In the genomic region with DNA sequence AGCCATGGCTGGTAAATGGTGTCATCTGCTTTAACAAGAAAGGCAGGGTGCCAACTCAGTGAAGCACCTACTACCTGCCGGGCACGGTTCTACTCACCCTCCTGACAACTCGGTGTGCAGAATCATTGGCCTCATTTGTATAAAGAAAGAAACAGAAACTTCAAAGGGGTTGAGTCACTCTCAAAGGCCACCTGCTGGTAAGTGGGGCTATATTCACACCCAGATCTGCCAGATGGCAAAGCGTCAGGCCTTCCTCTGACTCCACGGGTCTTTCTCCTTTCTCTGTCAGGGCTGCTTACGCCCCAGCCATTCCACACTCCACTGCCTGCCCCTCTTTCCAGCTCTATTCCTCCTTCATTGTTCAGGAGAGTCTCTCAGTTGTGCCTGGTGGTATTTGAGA, we compare ENCODE assay signal across 15 cellular contexts.
A peak's percentile ranks its signal among the peaks of the same experiment; 100 is the strongest.
DNase-seq lines count a peak whose midpoint lies in the region; FAIRE-seq and TF ChIP-seq lines count a peak whose summit lies in the region.
"Had no signal": no experiment of that assay in that cellular context is flagged by ENCODE, and none has a peak within 500 bp of the region (broad histone marks: within the 10 kb centered on the region; RNA-seq: fewer than 3 reads in every experiment).

No MANE protein-coding gene starts in this region.

- no peaks in the 10 kb centered on the region for H3K27me3 ChIP-seq in kidney epithelial cell (ENCODE audit: control insufficient read depth, insufficient read depth, low read length)

- H3K36me3 ChIP-seq in kidney epithelial cell (ENCODE audit: control insufficient read depth, insufficient read depth, low read length): no peaks in the 10 kb centered on the region
- H3K36me3 ChIP-seq: thoracic aorta had no signal

- FAIRE-seq in RCC 7860 (lab: Jason Lieb, UNC): no peak

- no peaks in the 10 kb centered on the region; the same call in none of the 2 replicates for H3K27me3 Mint-ChIP-seq in HFFc6 (ENCODE audit: insufficient read depth)
- no peaks in the 10 kb centered on the region for H3K27me3 Mint-ChIP-seq in activated T-cell treated with anti-CD3 and anti-CD28 coated beads, Interleukin-2, amount 50 U/mL, for 24 hours

- H3K27ac Mint-ChIP-seq in HFFc6: no peak overlapping the region
- H3K27ac Mint-ChIP-seq in activated T-cell treated with anti-CD3 and anti-CD28 coated beads, Interleukin-2, amount 50 U/mL, for 24 hours: no peak overlapping the region
- H3K27ac Mint-ChIP-seq: nephron had no signal

- DNase-seq in AG10803 (ENCODE audit: low read depth) (no peak), HFFc6 (peak; percentile 15), RCC 7860 (ENCODE audit: low spot score) (peak; percentile 8), kidney epithelial cell (ENCODE audit: low read depth) (no peak), hepatic stellate cell (ENCODE audit: low spot score) (no peak), DMS114 treated with DMSO at 0.1 percent for 48 hours (lab: John Stamatoyannopoulos, UW; ENCODE audit: unreplicated experiment) (no peak)
- DNase-seq in stimulated activated CD4-positive, alpha-beta T cell treated with anti-CD3 and anti-CD28 coated beads, Interleukin-2, amount 100 ng/mL, for 48 hours: no peak
- DNase-seq in activated T-cell treated with anti-CD3 and anti-CD28 coated beads, Interleukin-2, amount 50 U/mL, for 24 hours: no peak
- DNase-seq: Calu3; HCEC 1CT; hippocampal formation; stimulated activated CD4-positive, alpha-beta T cell treated with anti-CD3 and anti-CD28 coated beads, Interleukin-4, amount 100 ng/mL, for 1 hour; T1000 had no signal

- no peaks in the 10 kb centered on the region for H3K9me3 Mint-ChIP-seq in HFFc6
- peaks cover 2% of the 10 kb centered on the region for H3K9me3 Mint-ChIP-seq in activated T-cell treated with anti-CD3 and anti-CD28 coated beads, Interleukin-2, amount 50 U/mL, for 24 hours
- H3K9me3 Mint-ChIP-seq: nephron had no signal

- H3K4me3 ChIP-seq in AG10803 (ENCODE audit: low read length) (no peak overlapping the region), kidney epithelial cell (ENCODE audit: low read depth, low read length) (no peak overlapping the region)
- H3K4me3 ChIP-seq: thoracic aorta had no signal

- no peak overlapping the region for H3K4me3 Mint-ChIP-seq in HFFc6
- no peak overlapping the region for H3K4me3 Mint-ChIP-seq in activated T-cell treated with anti-CD3 and anti-CD28 coated beads, Interleukin-2, amount 50 U/mL, for 24 hours
- H3K4me3 Mint-ChIP-seq: nephron had no signal

- TF ChIP-seq CTCF in AG10803 (conservative IDR thresholded peaks at IDR 0.05; ENCODE audit: low read length) (peak; percentile 17; the same call in 1 of the 2 replicates), HFFc6 (IDR thresholded peaks at IDR 0.05) (peak; percentile 59), kidney epithelial cell (IDR thresholded peaks at IDR 0.05; ENCODE audit: insufficient read depth, low read length, poor library complexity, severe bottlenecking) (peak; percentile 60)

- peaks cover 6% of the 10 kb centered on the region; the same call in 1 of the 2 replicates for H3K4me1 Mint-ChIP-seq in HFFc6 (ENCODE audit: low read depth)
- no peaks in the 10 kb centered on the region for H3K4me1 Mint-ChIP-seq in activated T-cell treated with anti-CD3 and anti-CD28 coated beads, Interleukin-2, amount 50 U/mL, for 24 hours (ENCODE audit: low read depth)

- H3K36me3 Mint-ChIP-seq in HFFc6 (ENCODE audit: low read depth): no peaks in the 10 kb centered on the region
- H3K36me3 Mint-ChIP-seq in activated T-cell treated with anti-CD3 and anti-CD28 coated beads, Interleukin-2, amount 50 U/mL, for 24 hours (ENCODE audit: low read depth): no peaks in the 10 kb centered on the region

Comparison
In these comparisons a context has a peak if more than half of its experiments do, and no peak if none do; other contexts are left out.
1. DNase-seq: peak in HFFc6 (single experiment) and RCC 7860 (single experiment); none in AG10803 (single experiment), kidney epithelial cell (single experiment), stimulated activated CD4-positive, alpha-beta T cell treated with anti-CD3 and anti-CD28 coated beads, Interleukin-2, amount 100 ng/mL, for 48 hours (0 of 2), hepatic stellate cell (single experiment), DMS114 treated with DMSO at 0.1 percent for 48 hours (single experiment) and activated T-cell treated with anti-CD3 and anti-CD28 coated beads, Interleukin-2, amount 50 U/mL, for 24 hours (single experiment).
2. Peak in every context shown above with its lines, with median percentiles within 50 percentile points of each other: CTCF ChIP-seq.